10 cellular contexts compared by ENCODE assay signal in the genomic region with DNA sequence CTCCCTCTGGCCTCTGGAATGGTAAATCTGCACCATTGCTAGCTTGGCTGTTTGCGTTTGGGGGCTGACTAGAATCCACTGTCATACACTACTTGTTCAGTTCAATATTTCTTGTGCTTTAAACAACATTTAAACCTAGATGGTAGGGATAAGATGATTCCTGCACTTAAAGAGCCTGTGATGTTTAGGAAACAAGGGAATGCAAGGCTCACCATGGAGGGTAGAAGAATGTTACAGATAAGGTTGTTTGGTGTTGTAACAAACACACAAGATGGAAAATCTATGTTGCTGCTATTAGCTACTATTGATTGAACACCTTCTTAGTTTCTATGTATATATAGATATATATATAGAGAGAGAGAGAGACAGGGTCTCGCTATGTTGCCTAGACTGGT. TPM values are rescaled to one million over a fixed set of nuclear protein-coding genes. Genes with fewer than 3 reads are reported as not detected.
A peak's percentile ranks its signal among the peaks of the same experiment; 100 is the strongest.
DNase-seq lines count a peak whose midpoint lies in the region; ATAC-seq, FAIRE-seq and TF ChIP-seq lines count a peak whose summit lies in the region.
"Had no signal": no experiment of that assay in that cellular context is flagged by ENCODE, and none has a peak within 500 bp of the region (broad histone marks: within the 10 kb centered on the region; RNA-seq: fewer than 3 reads in every experiment).

No MANE protein-coding gene starts in this region.

- H3K9me3 ChIP-seq in kidney (ENCODE audit: control insufficient read depth in 1 of 2, low read length in 2 of 2), result no peaks in the 10 kb centered on the region
- H3K9me3 ChIP-seq: MG63 had no signal

- H3K9ac ChIP-seq in kidney (ENCODE audit: low read length in 2 of 2), result peak overlapping the region in 1 of 2 donors; percentile 41

- intact Hi-C loops in kidney (cut with DNase I), result no loop called here

- H3K27ac Mint-ChIP-seq in activated CD8-positive, alpha-beta memory T cell treated with anti-CD3 and anti-CD28 coated beads, Interleukin-2, amount 10 ng/mL, durations not matched to agents 7 days and 5 days, result peak overlapping the region; percentile 94
- peak overlapping the region; percentile 98 for H3K27ac Mint-ChIP-seq in activated T-helper 17 cell treated with anti-CD3 and anti-CD28 coated beads, Interleukin-2, amount 50 U/mL, for 72 hours

- peaks cover 21% of the 10 kb centered on the region for H3K36me3 Mint-ChIP-seq in activated CD8-positive, alpha-beta memory T cell treated with anti-CD3 and anti-CD28 coated beads, Interleukin-2, amount 10 ng/mL, durations not matched to agents 7 days and 5 days
- H3K36me3 Mint-ChIP-seq in activated T-helper 17 cell treated with anti-CD3 and anti-CD28 coated beads, Interleukin-2, amount 50 U/mL, for 72 hours (ENCODE audit: low read depth), result peaks cover 8% of the 10 kb centered on the region

- H3K27me3 Mint-ChIP-seq in activated CD8-positive, alpha-beta memory T cell treated with anti-CD3 and anti-CD28 coated beads, Interleukin-2, amount 10 ng/mL, durations not matched to agents 7 days and 5 days, result no peaks in the 10 kb centered on the region
- no peaks in the 10 kb centered on the region for H3K27me3 Mint-ChIP-seq in activated T-helper 17 cell treated with anti-CD3 and anti-CD28 coated beads, Interleukin-2, amount 50 U/mL, for 72 hours

- CTCF ChIA-PET in activated CD8-positive, alpha-beta memory T cell treated with anti-CD3 and anti-CD28 coated beads, Interleukin-2, amount 10 ng/mL, durations not matched to agents 7 days and 5 days (lab: Charles Lee), result interaction anchor here (1.2 to 2.3 kb wide), 10 partner anchors 22 to 78 kb away, joined by 3 to 14 read pairs (median 6); no protein-coding TSS in a partner anchor

- peaks cover 86% of the 10 kb centered on the region for H3K4me1 Mint-ChIP-seq in activated CD8-positive, alpha-beta memory T cell treated with anti-CD3 and anti-CD28 coated beads, Interleukin-2, amount 10 ng/mL, durations not matched to agents 7 days and 5 days
- H3K4me1 Mint-ChIP-seq in activated T-helper 17 cell treated with anti-CD3 and anti-CD28 coated beads, Interleukin-2, amount 50 U/mL, for 72 hours, result peaks cover 52% of the 10 kb centered on the region

- FAIRE-seq in kidney (lab: Jason Lieb, UNC), result no peak
- FAIRE-seq: small intestine had no signal

- peaks cover 42 to 59% of the 10 kb centered on the region in 2 donors for H3K4me1 ChIP-seq in kidney (ENCODE audit: control insufficient read depth in 1 of 2, insufficient read depth in 1 of 2, low read depth in 1 of 2, low read length in 2 of 2)

- no peak for DNase-seq in activated CD8-positive, alpha-beta memory T cell treated with anti-CD3 and anti-CD28 coated beads, Interleukin-2, amount 10 ng/mL, durations not matched to agents 7 days and 5 days
- no peak for DNase-seq in activated CD8-positive, alpha-beta memory T cell treated with anti-CD3 and anti-CD28 coated beads, Interleukin-2, amount 50 U/mL, for 4 hours
- DNase-seq in kidney, result no peak
- DNase-seq in NCI-H1436 (lab: John Stamatoyannopoulos, UW), result no peak
- DNase-seq in SIG-M5 treated with dmso at 0.1 percent for 504 hours (lab: John Stamatoyannopoulos, UW; ENCODE audit: unreplicated experiment), result no peak

- no peak for ATAC-seq in activated CD8-positive, alpha-beta memory T cell treated with anti-CD3 and anti-CD28 coated beads, Interleukin-2, amount 10 ng/mL, durations not matched to agents 7 days and 5 days
- ATAC-seq in activated T-helper 17 cell treated with anti-CD3 and anti-CD28 coated beads, Interleukin-2, amount 50 U/mL, for 72 hours (replicated peaks), result no peak
- ATAC-seq in HG03135 (IDR thresholded peaks at IDR 0.05; ENCODE audit: unreplicated experiment), result no peak

- H3K27ac ChIP-seq in kidney (ENCODE audit: low read depth in 2 of 2, low read length in 2 of 2), result peak overlapping the region; percentile 21 to 53
- peak overlapping the region; percentile 99 for H3K27ac ChIP-seq in temporal lobe (ENCODE audit: low read depth, low read length)

- H3K4me3 ChIP-seq in kidney (ENCODE audit: low read length in 2 of 2), result peak overlapping the region in 1 of 2 donors; percentile 24
- H3K4me3 ChIP-seq: MG63 had no signal

- peak overlapping the region; percentile 58 for H3K4me3 Mint-ChIP-seq in activated CD8-positive, alpha-beta memory T cell treated with anti-CD3 and anti-CD28 coated beads, Interleukin-2, amount 10 ng/mL, durations not matched to agents 7 days and 5 days
- H3K4me3 Mint-ChIP-seq in activated T-helper 17 cell treated with anti-CD3 and anti-CD28 coated beads, Interleukin-2, amount 50 U/mL, for 72 hours, result peak overlapping the region; percentile 83

- no peaks in the 10 kb centered on the region for H3K36me3 ChIP-seq in kidney (ENCODE audit: control insufficient read depth in 1 of 2, insufficient read depth in 2 of 2, low read length in 2 of 2)
- H3K36me3 ChIP-seq: MG63 had no signal

- TF ChIP-seq CTCF in kidney (IDR thresholded peaks at IDR 0.05; ENCODE audit: borderline replicate concordance, extremely low read depth, insufficient read depth), result no peak

- no peaks in the 10 kb centered on the region for H3K9me3 Mint-ChIP-seq in activated CD8-positive, alpha-beta memory T cell treated with anti-CD3 and anti-CD28 coated beads, Interleukin-2, amount 10 ng/mL, durations not matched to agents 7 days and 5 days (ENCODE audit: low read depth)
- no peaks in the 10 kb centered on the region for H3K9me3 Mint-ChIP-seq in activated T-helper 17 cell treated with anti-CD3 and anti-CD28 coated beads, Interleukin-2, amount 50 U/mL, for 72 hours

RNA-seq across cellular contexts. Expression of a gene that starts 31.4 kb away (rescaled TPM):
- 10 to 100 TPM in 1 of 2 experiments, 1 to 10 TPM in 1; 9.9 to 12.3 TPM for total RNA-seq in activated CD8-positive, alpha-beta memory T cell treated with anti-CD3 and anti-CD28 coated beads, Interleukin-2, amount 10 ng/mL, durations not matched to agents 7 days and 5 days
- total RNA-seq in activated T-helper 17 cell treated with anti-CD3 and anti-CD28 coated beads, Interleukin-2, amount 50 U/mL, for 72 hours, result 10 to 100 TPM; 11.6 to 20.0 TPM
- total RNA-seq in kidney, result 53.6 TPM
- 9.0 TPM for polyA plus RNA-seq in kidney (ENCODE audit: insufficient read depth, low read depth, low replicate concordance)
- 7.4 TPM for total RNA-seq in temporal lobe
